In genomic region chr1:237146247-237146646, GRCh38 we compare ENCODE assay signal across 18 cellular contexts.
DNase-seq lines count a peak whose midpoint lies in the region; ATAC-seq, FAIRE-seq and TF ChIP-seq lines count a peak whose summit lies in the region.
"Had no signal": no experiment of that assay in that cellular context is flagged by ENCODE, and none has a peak within 500 bp of the region (broad histone marks: within the 10 kb centered on the region; RNA-seq: fewer than 3 reads in every experiment).

No MANE protein-coding gene starts in this region.

- no peak for ATAC-seq in HepG2
- ATAC-seq in right cardiac atrium: peak; percentile 24 to 47
- ATAC-seq: A549, Panc1 had no signal

- H3K4me3 ChIP-seq in liver (ENCODE audit: low read depth in 1 of 3, low read length in 3 of 3): no peak overlapping the region
- H3K4me3 ChIP-seq in HepG2 (replicated peaks in 1 of 3; ENCODE audit: insufficient read depth in 1 of 3, low read depth in 2 of 3, low read length in 3 of 3): no peak overlapping the region
- no peak overlapping the region for H3K4me3 ChIP-seq in right cardiac atrium (ENCODE audit: low read length)
- no peak overlapping the region for H3K4me3 ChIP-seq in ovary
- no peak overlapping the region for H3K4me3 ChIP-seq in neural progenitor cell
- H3K4me3 ChIP-seq: A549 had no signal

- intact Hi-C loops in HepG2 (cut with micrococcal nuclease; ENCODE audit: unreplicated experiment): no loop called here
- intact Hi-C loops in right cardiac atrium (cut with DNase I): no loop called here
- intact Hi-C loops in ovary (cut with DNase I): no loop called here
- intact Hi-C loops in Calu3 (cut with micrococcal nuclease; ENCODE audit: unreplicated experiment): no loop called here

- in situ Hi-C loops in HepG2 (cut with HindIII; ENCODE audit: extremely low pct_ligation_motif_present, low pct_unique_long_range_greater_than_20kb): loop anchor here (25.0 kb wide), 1 partner anchor 384 kb away; no protein-coding TSS in a partner anchor

- H3K9me3 ChIP-seq in liver (ENCODE audit: control insufficient read depth in 4 of 4, low read length in 3 of 4) (no peaks in the 10 kb centered on the region), HepG2 (ENCODE audit: low read length) (no peaks in the 10 kb centered on the region), right cardiac atrium (ENCODE audit: control insufficient read depth, low read length) (no peaks in the 10 kb centered on the region), ovary (no peaks in the 10 kb centered on the region), neural progenitor cell (ENCODE audit: low read depth) (no peaks in the 10 kb centered on the region)
- H3K9me3 ChIP-seq: A549 had no signal

- H4K20me1 ChIP-seq in HepG2 (ENCODE audit: insufficient read depth, low read length) (no peaks in the 10 kb centered on the region), neural progenitor cell (ENCODE audit: low read depth) (no peaks in the 10 kb centered on the region)

- no peak for TF ChIP-seq EP300 in HepG2 (IDR thresholded peaks at IDR 0.05; ENCODE audit: low read depth in 2 of 2, low read length in 2 of 2)
- no peak for TF ChIP-seq EP300 in HepG2 (CRISPR knock-in tag; IDR thresholded peaks at IDR 0.05; ENCODE audit: borderline replicate concordance)
- no peak for TF ChIP-seq EP300 in ovary (IDR thresholded peaks at IDR 0.05)

- no peak for TF ChIP-seq CTCF in liver (IDR thresholded peaks at IDR 0.05; ENCODE audit: low read depth, low read length, missing input control)
- TF ChIP-seq CTCF in HepG2 (CRISPR knock-in tag; IDR thresholded peaks at IDR 0.05): no peak
- no peak for TF ChIP-seq CTCF in ovary (IDR thresholded peaks at IDR 0.05)
- TF ChIP-seq CTCF in Calu3 (IDR thresholded peaks at IDR 0.05; ENCODE audit: unreplicated experiment): no peak
- no peak for TF ChIP-seq CTCF in neural progenitor cell (IDR thresholded peaks at IDR 0.05)

- 37% methylated on average over 7 of the region's 7 CpGs for WGBS in liver
- WGBS in HepG2 (ENCODE audit: low lambda C conversion rate): 16% methylated on average over 7 of the region's 7 CpGs
- 12% methylated on average over 7 of the region's 7 CpGs for WGBS in right cardiac atrium
- WGBS in ovary, 3 donors: 3 to 4% (median 4%) methylated on average over 7 of the region's 7 CpGs

- H3K27me3 ChIP-seq in liver (ENCODE audit: control insufficient read depth in 4 of 4, insufficient read depth in 4 of 4, low read length in 3 of 4) (peaks cover 0 to 3% (median 3%) of the 10 kb centered on the region in 4 donors), HepG2 (ENCODE audit: control insufficient read depth in 1 of 2, insufficient read depth in 2 of 2, low read length in 2 of 2) (peaks cover 0 to 8% of the 10 kb centered on the region in 2 experiments; a peak in 2 of 5 replicates), right cardiac atrium (ENCODE audit: control insufficient read depth, insufficient read depth) (no peaks in the 10 kb centered on the region), ovary (no peaks in the 10 kb centered on the region), neural progenitor cell (no peaks in the 10 kb centered on the region)

- no peaks in the 10 kb centered on the region for H3K36me3 ChIP-seq in liver (ENCODE audit: control insufficient read depth in 4 of 4, insufficient read depth in 3 of 4, low read depth in 1 of 4, low read length in 3 of 4)
- no peaks in the 10 kb centered on the region for H3K36me3 ChIP-seq in HepG2 (replicated peaks in 1 of 2; ENCODE audit: control insufficient read depth in 1 of 2, insufficient read depth in 2 of 2, low read length in 2 of 2)
- H3K36me3 ChIP-seq in ovary: no peaks in the 10 kb centered on the region
- H3K36me3 ChIP-seq in neural progenitor cell: no peaks in the 10 kb centered on the region

- no peaks in the 10 kb centered on the region for H3K4me1 ChIP-seq in liver (ENCODE audit: control insufficient read depth in 4 of 4, insufficient read depth in 4 of 4, low read length in 3 of 4)
- H3K4me1 ChIP-seq in HepG2 (ENCODE audit: insufficient read depth, low read length): no peaks in the 10 kb centered on the region
- H3K4me1 ChIP-seq in right cardiac atrium (ENCODE audit: control insufficient read depth, insufficient read depth, low read length): peaks cover 6% of the 10 kb centered on the region
- H3K4me1 ChIP-seq in ovary (ENCODE audit: insufficient read depth): peaks cover 12% of the 10 kb centered on the region
- H3K4me1 ChIP-seq in neural progenitor cell: no peaks in the 10 kb centered on the region
- H3K4me1 ChIP-seq: A549, parathyroid adenoma had no signal

- no peak overlapping the region for H3K27ac ChIP-seq in liver (ENCODE audit: low read depth in 1 of 2, low read length in 2 of 2)
- no peak overlapping the region for H3K27ac ChIP-seq in HepG2 (ENCODE audit: extremely low read length, insufficient read depth, low read length)
- no peak overlapping the region for H3K27ac ChIP-seq in right cardiac atrium (ENCODE audit: low read length)
- H3K27ac ChIP-seq in ovary: peak overlapping the region in 1 of 2 donors; percentile 57
- H3K27ac ChIP-seq in neural progenitor cell: no peak overlapping the region
- H3K27ac ChIP-seq: A549, C4-2B, parathyroid adenoma had no signal

- POLR2A ChIA-PET in HepG2 (lab: Yijun Ruan, JAX): no interaction called here

- H3K79me2 ChIP-seq in HepG2 (ENCODE audit: insufficient read depth, low read length): no peaks in the 10 kb centered on the region
- no peaks in the 10 kb centered on the region for H3K79me2 ChIP-seq in neural progenitor cell (ENCODE audit: low read depth)
- H3K79me2 ChIP-seq: parathyroid adenoma had no signal

- BruUV-seq in HepG2 (replicated peaks; lab: Mats Ljungman, UMichigan): no TSS peak
- no TSS peak for BruUV-seq in Calu3 (replicated peaks; lab: Mats Ljungman, UMichigan)

- H3K4me2 ChIP-seq in HepG2 (ENCODE audit: low read depth, low read length) (no peak overlapping the region), neural progenitor cell (no peak overlapping the region)
- H3K4me2 ChIP-seq: A549 had no signal

- H3K4me1 Mint-ChIP-seq in Calu3 (ENCODE audit: low read depth, unreplicated experiment) (no peaks in the 10 kb centered on the region), neural progenitor cell (no peaks in the 10 kb centered on the region)

- H3K27me3 Mint-ChIP-seq in Calu3 (ENCODE audit: unreplicated experiment): no peaks in the 10 kb centered on the region
- H3K27me3 Mint-ChIP-seq in neural progenitor cell (ENCODE audit: insufficient read depth, low read depth): no peaks in the 10 kb centered on the region

- H2AFZ ChIP-seq in HepG2 (ENCODE audit: low read length): no peak overlapping the region
- no peak overlapping the region for H2AFZ ChIP-seq in neural progenitor cell (replicated peaks)
- H2AFZ ChIP-seq: parathyroid adenoma had no signal

- no peak for TF ChIP-seq POLR2A in HepG2 (IDR thresholded peaks at IDR 0.05; ENCODE audit: insufficient read depth in 1 of 2, low read depth in 2 of 2, low read length in 2 of 2)
- no peak for TF ChIP-seq POLR2A in ovary (IDR thresholded peaks at IDR 0.05)

- no peak overlapping the region for H3K4me3 Mint-ChIP-seq in Calu3 (ENCODE audit: low read depth, unreplicated experiment)
- H3K4me3 Mint-ChIP-seq in neural progenitor cell: no peak overlapping the region

- FAIRE-seq in HepG2 (lab: Jason Lieb, UNC): no peak
- FAIRE-seq: A549 had no signal

- H3K9me3 Mint-ChIP-seq in Calu3 (ENCODE audit: low read depth, unreplicated experiment): peaks cover 9% of the 10 kb centered on the region
- H3K9me3 Mint-ChIP-seq in neural progenitor cell: no peaks in the 10 kb centered on the region

- TF ChIP-seq RAD21 in liver (IDR thresholded peaks at IDR 0.05) (no peak), HepG2 (CRISPR knock-in tag; IDR thresholded peaks at IDR 0.05) (no peak)

- DNase-seq in HepG2 (ENCODE audit: low spot score): no peak
- DNase-seq in right cardiac atrium: no peak
- DNase-seq in ovary: peak in 3 of 5 donors; percentile 26 to 38 (median 37)
- DNase-seq in Calu3: no peak
- DNase-seq in T-helper 2 cell: no peak
- no peak for DNase-seq in neural progenitor cell (ENCODE audit: low spot score)
- DNase-seq in SW 1271 (lab: John Stamatoyannopoulos, UW): no peak
- DNase-seq: activated CD4-positive, alpha-beta T cell treated with anti-CD3 and anti-CD28 coated beads for 4 hours; activated naive CD4-positive, alpha-beta T cell; cerebellar nuclear complex; DMS153; NCI-H1105 treated with DMSO at 0.1 percent for 48 hours; NCI-H774 had no signal

- H3K9ac ChIP-seq in liver (ENCODE audit: low read depth in 1 of 2, low read length in 2 of 2) (no peak overlapping the region), HepG2 (ENCODE audit: insufficient read depth, low read depth, low read length) (no peak overlapping the region), neural progenitor cell (no peak overlapping the region)
- H3K9ac ChIP-seq: parathyroid adenoma had no signal

- CTCF ChIA-PET in HepG2 (lab: Yijun Ruan, JAX; ENCODE audit: low intra/inter-chr PET ratio, low total read pairs): no interaction called here
- CTCF ChIA-PET in Calu3 (lab: Charles Lee): no interaction called here

- no peaks in the 10 kb centered on the region for H3F3A ChIP-seq in neural progenitor cell (ENCODE audit: low read depth)

- no peak overlapping the region for H3K27ac Mint-ChIP-seq in Calu3 (ENCODE audit: unreplicated experiment)
- no peak overlapping the region for H3K27ac Mint-ChIP-seq in neural progenitor cell

- H3K36me3 Mint-ChIP-seq in Calu3 (ENCODE audit: insufficient read depth, unreplicated experiment) (no peaks in the 10 kb centered on the region), neural progenitor cell (no peaks in the 10 kb centered on the region)

TF ChIP-seq in liver, 16 proteins besides CTCF, POLR2A, EP300 and RAD21:
- TF ChIP-seq JUND (IDR thresholded peaks at IDR 0.05): no peak
- peak; percentile 10 for TF ChIP-seq SP1 (IDR thresholded peaks at IDR 0.05)
- no peak for TF ChIP-seq ATF3 (IDR thresholded peaks at IDR 0.05)

TF ChIP-seq in HepG2, 621 proteins besides CTCF, POLR2A, EP300 and RAD21 (continues in another document):
- TF ChIP-seq ZNF33A (CRISPR knock-in tag; IDR thresholded peaks at IDR 0.05; ENCODE audit: borderline replicate concordance) (no peak), TBX2 (CRISPR knock-in tag; IDR thresholded peaks at IDR 0.05; ENCODE audit: borderline replicate concordance) (no peak), FOXP4 (CRISPR knock-in tag; IDR thresholded peaks at IDR 0.05) (no peak), SMC3 (IDR thresholded peaks at IDR 0.05; ENCODE audit: low read length) (no peak)

Comparison
In these comparisons a context has a peak if more than half of its experiments do, and no peak if none do; other contexts are left out.
1. DNase-seq: peak in ovary (3 of 5); none in HepG2 (single experiment), right cardiac atrium (0 of 3), Calu3 (single experiment), T-helper 2 cell (0 of 5), neural progenitor cell (single experiment) and SW 1271 (0 of 2).